ENCODE assay signal across 18 cellular contexts in genomic region chr2:199443589-199444130, GRCh38. TPM values are rescaled to one million over a fixed set of nuclear protein-coding genes. Genes with fewer than 3 reads are reported as not detected.
DNase-seq lines count a peak whose midpoint lies in the region; ATAC-seq, FAIRE-seq and TF ChIP-seq lines count a peak whose summit lies in the region.
"Had no signal": no experiment of that assay in that cellular context is flagged by ENCODE, and none has a peak within 500 bp of the region (broad histone marks: within the 10 kb centered on the region; RNA-seq: fewer than 3 reads in every experiment).

No MANE protein-coding gene starts in this region.

- H3K27ac ChIP-seq in Panc1 (ENCODE audit: low read length) (peak overlapping the region; percentile 71; the same call in 1 of the 2 replicates), transverse colon (peak overlapping the region in 3 of 4 donors; percentile 12 to 65 (median 23))

- H3K9me3 ChIP-seq in Panc1 (ENCODE audit: control insufficient read depth, insufficient read depth, low read depth, low read length) (no peaks in the 10 kb centered on the region), transverse colon (no peaks in the 10 kb centered on the region)
- H3K9me3 ChIP-seq: BE2C, HAP-1 had no signal

- WGBS in transverse colon (ENCODE audit: low coverage in 1 of 2), 2 donors = 40 to 41% methylated on average over 3 of the region's 3 CpGs

- H3K4me1 ChIP-seq in Panc1 (ENCODE audit: control insufficient read depth, insufficient read depth, low read length) (peaks cover 63% of the 10 kb centered on the region), transverse colon (peaks cover 0 to 87% (median 32%) of the 10 kb centered on the region in 4 donors)
- H3K4me1 ChIP-seq: BE2C, HAP-1 had no signal

- TF ChIP-seq POLR2A in H54 (IDR thresholded peaks at IDR 0.05; ENCODE audit: low read depth, low read length) (no peak), transverse colon (IDR thresholded peaks at IDR 0.05) (no peak), GM18505 (IDR thresholded peaks at IDR 0.05; ENCODE audit: borderline replicate concordance, extremely low read depth, insufficient read depth, insufficient read length) (no peak)

- no peak for TF ChIP-seq CTCF in Panc1 (IDR thresholded peaks at IDR 0.05)
- TF ChIP-seq CTCF in transverse colon (IDR thresholded peaks at IDR 0.05) = no peak

- BruUV-seq in Panc1 (replicated peaks; lab: Mats Ljungman, UMichigan) = no TSS peak

- in situ Hi-C loops in Panc1 (cut with HindIII; ENCODE audit: low pct_unique_long_range_greater_than_20kb, low sequenced_read_pairs) (no loop called here), transverse colon (cut with MboI; ENCODE audit: low pct_ligation_motif_present in 1 of 4, low pct_unique_long_range_greater_than_20kb in 1 of 4, low sequenced_read_pairs in 3 of 4) (no loop called here), KBM-7 (cut with MboI; ENCODE audit: low pct_unique_long_range_greater_than_20kb, low sequenced_read_pairs) (no loop called here)

- no peaks in the 10 kb centered on the region for H3K27me3 ChIP-seq in Panc1 (ENCODE audit: control insufficient read depth, insufficient read depth, low read length)
- H3K27me3 ChIP-seq in transverse colon = peaks cover 6% of the 10 kb centered on the region

- intact Hi-C loops in Panc1 (cut with micrococcal nuclease; ENCODE audit: unreplicated experiment) (no loop called here), transverse colon (cut with DNase I; ENCODE audit: low total_unique reads) (no loop called here)

- H3K36me3 ChIP-seq in Panc1 (ENCODE audit: control insufficient read depth, insufficient read depth, low read length) (peaks cover 5% of the 10 kb centered on the region; the same call in 1 of the 2 replicates), transverse colon (no peaks in the 10 kb centered on the region)
- H3K36me3 ChIP-seq: BE2C, HAP-1 had no signal

- CTCF ChIA-PET in Panc1 (lab: Charles Lee) = no interaction called here

- DNase-seq in H54 (ENCODE audit: insufficient read length, low spot score) = no peak
- no peak for DNase-seq in Panc1 (ENCODE audit: low read depth, low spot score)
- DNase-seq in fibroblast of peridontal ligament (ENCODE audit: extremely low read depth) = peak; percentile 79
- no peak for DNase-seq in transverse colon
- DNase-seq in KBM-7 = no peak
- no peak for DNase-seq in NCI-H128 (lab: John Stamatoyannopoulos, UW; ENCODE audit: unreplicated experiment)
- DNase-seq: ACHN; BE2C; CD8-positive, alpha-beta T cell; NCI-H1048; NCI-H1694; NCI-H510A; NCI-H82; SIG-M5 had no signal

- FAIRE-seq in H54 (lab: Jason Lieb, UNC) = peak; percentile 38
- FAIRE-seq: D721Med, RCC 7860 had no signal

- no peak for ATAC-seq in Panc1
- ATAC-seq in GM18505 (IDR thresholded peaks at IDR 0.05; ENCODE audit: unreplicated experiment) = no peak
- ATAC-seq: CD8-positive, alpha-beta T cell had no signal

- TF ChIP-seq EP300 in transverse colon (IDR thresholded peaks at IDR 0.05; ENCODE audit: low read depth) = no peak

- POLR2A ChIA-PET in Panc1 (lab: Charles Lee) = interaction anchor here (0.7 kb wide), 1 partner anchor 12 kb away, joined by 3 read pairs; no protein-coding TSS in a partner anchor

- H3K4me3 ChIP-seq in Panc1 (ENCODE audit: low read depth in 2 of 2, low read length in 2 of 2) = no peak overlapping the region
- H3K4me3 ChIP-seq in transverse colon = no peak overlapping the region
- H3K4me3 ChIP-seq: HAP-1 had no signal

RNA-seq across cellular contexts. Expression of gene SATB2, which starts 14.1 kb away (rescaled TPM):
- 43.2 TPM for total RNA-seq in Panc1 (2021; ENCODE audit: unreplicated experiment)
- polyA plus RNA-seq in Panc1 (2012; ENCODE audit: insufficient read length) = 17.9 TPM
- total RNA-seq in transverse colon = 100 to 1,000 TPM; 289 to 316 (median 293) TPM
- total RNA-seq: CD8-positive, alpha-beta T cell had no signal
